Comparison of ENCODE assay signal across 9 cellular contexts in genomic region chr19:4534836-4535658, GRCh38. TPM values are rescaled to one million over a fixed set of nuclear protein-coding genes. Genes with fewer than 3 reads are reported as not detected.
DNase-seq lines count a peak whose midpoint lies in the region; ATAC-seq, FAIRE-seq and TF ChIP-seq lines count a peak whose summit lies in the region.
"Had no signal": no experiment of that assay in that cellular context is flagged by ENCODE, and none has a peak within 500 bp of the region (broad histone marks: within the 10 kb centered on the region; RNA-seq: fewer than 3 reads in every experiment).

TSS of gene PLIN5 (minus strand) at chr19:4535224. CDS start at chr19:4534074, 1,150 bp downstream.

- H3K4me1 Mint-ChIP-seq in glutamatergic neuron (ENCODE audit: low read depth, unreplicated experiment), result no peaks in the 10 kb centered on the region

- peak within 1 kb of the TSS; percentile 64 for H3K4me3 Mint-ChIP-seq in glutamatergic neuron (ENCODE audit: unreplicated experiment)
- H3K4me3 Mint-ChIP-seq: activated naive CD4-positive, alpha-beta T cell treated with anti-CD3 and anti-CD28 coated beads, Interleukin-2, amount 50 U/mL, for 24 hours had no signal

- H3K27ac Mint-ChIP-seq in glutamatergic neuron (ENCODE audit: unreplicated experiment), result no peak within 1 kb of the TSS
- H3K27ac Mint-ChIP-seq: activated naive CD4-positive, alpha-beta T cell treated with anti-CD3 and anti-CD28 coated beads, Interleukin-2, amount 50 U/mL, for 24 hours had no signal

- H3K4me3 ChIP-seq in NT2/D1 (ENCODE audit: insufficient read length, low read depth), result peak within 1 kb of the TSS; percentile 70

- peaks cover 10% of the 10 kb centered on the region for H3K36me3 Mint-ChIP-seq in glutamatergic neuron (ENCODE audit: unreplicated experiment)
- H3K36me3 Mint-ChIP-seq: activated naive CD4-positive, alpha-beta T cell treated with anti-CD3 and anti-CD28 coated beads, Interleukin-2, amount 50 U/mL, for 24 hours had no signal

- ATAC-seq in HG02884 (IDR thresholded peaks at IDR 0.05; ENCODE audit: unreplicated experiment), result no peak

- H3K9ac ChIP-seq in NT2/D1 (ENCODE audit: insufficient read length, low read depth), result peak within 1 kb of the TSS; percentile 81

- no peak for FAIRE-seq in urothelium cell line (lab: Jason Lieb, UNC)

- no peaks in the 10 kb centered on the region for H3K36me3 ChIP-seq in NT2/D1 (ENCODE audit: insufficient read depth, insufficient read length, low read length)

- H3K9me3 ChIP-seq in NT2/D1 (ENCODE audit: insufficient read depth, low read length), result no peaks in the 10 kb centered on the region

- H3K27me3 ChIP-seq in NT2/D1 (ENCODE audit: insufficient read depth, insufficient read length), result peaks cover 6% of the 10 kb centered on the region

- peaks cover 18% of the 10 kb centered on the region for H3K4me1 ChIP-seq in NT2/D1 (ENCODE audit: insufficient read depth, insufficient read length)

- peaks cover 9% of the 10 kb centered on the region for H3K27me3 Mint-ChIP-seq in glutamatergic neuron (ENCODE audit: unreplicated experiment)

- TF ChIP-seq CTCF in glutamatergic neuron (IDR thresholded peaks at IDR 0.05; ENCODE audit: partially characterized antibody, unreplicated experiment), result no peak

- DNase-seq in AG08395 (ENCODE audit: low spot score) (peak; percentile 66), HT-29 (ENCODE audit: low spot score) (peak; percentile 80), NT2/D1 (ENCODE audit: low read depth, low spot score) (peak; percentile 80), glutamatergic neuron (peak; percentile 87), occipital lobe (lab: John Stamatoyannopoulos, UW) (peak; percentile 47), urothelium cell line (ENCODE audit: low spot score) (peak; percentile 66)
- peak; percentile 56 for DNase-seq in activated naive CD4-positive, alpha-beta T cell treated with anti-CD3 and anti-CD28 coated beads, Interleukin-2, amount 50 U/mL, for 16 hours

- H3K9me3 Mint-ChIP-seq in glutamatergic neuron (ENCODE audit: unreplicated experiment), result peaks cover 5% of the 10 kb centered on the region
- H3K9me3 Mint-ChIP-seq: activated naive CD4-positive, alpha-beta T cell treated with anti-CD3 and anti-CD28 coated beads, Interleukin-2, amount 50 U/mL, for 24 hours had no signal

RNA-seq across cellular contexts. Expression of gene PLIN5, which starts in this region (rescaled TPM):
- total RNA-seq in HT-29 (2014; rRNA removed; shearing (Covaris generic)), result 0.86 and 4.5 TPM in 2 replicates
- total RNA-seq in glutamatergic neuron (ENCODE audit: unreplicated experiment) (0.54 TPM), occipital lobe (2.0 TPM)

Comparison
In these comparisons a context has a peak if more than half of its experiments do, and no peak if none do; other contexts are left out.
1. Peak in DNase-seq in glutamatergic neuron; RNA of the gene not detected or under 1 TPM.